ENCODE assay signal across 8 cellular contexts in the genomic region with DNA sequence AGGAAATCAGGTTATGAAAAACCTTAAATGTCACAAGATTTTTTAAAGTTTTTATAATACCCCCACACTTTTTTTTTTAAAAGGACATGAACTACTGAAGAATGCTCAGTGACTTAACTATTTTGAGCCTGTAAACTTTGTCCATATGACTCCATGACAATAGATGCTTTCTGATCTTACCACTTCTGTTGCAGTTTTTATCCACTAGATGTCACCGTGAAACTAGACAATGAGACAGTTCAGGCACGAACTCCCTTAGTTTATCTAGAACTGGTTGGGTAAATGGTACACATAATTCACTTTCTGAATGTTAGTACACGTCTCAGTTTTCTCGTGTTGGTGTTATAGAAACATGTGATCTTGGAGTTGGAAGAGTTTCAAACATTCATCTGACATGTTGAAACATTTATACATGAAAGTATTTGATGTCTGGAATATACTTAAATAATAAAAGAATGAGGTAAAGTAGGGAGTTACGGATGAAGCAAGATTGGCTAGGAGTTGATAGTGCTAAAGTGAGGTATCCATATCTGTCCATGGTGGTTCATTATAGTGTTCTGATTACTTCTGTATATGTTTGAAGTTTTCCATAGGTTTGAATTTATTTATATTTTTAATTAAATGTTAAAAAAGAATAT. TPM values are rescaled to one million over a fixed set of nuclear protein-coding genes. Genes with fewer than 3 reads are reported as not detected.
A peak's percentile ranks its signal among the peaks of the same experiment; 100 is the strongest.
DNase-seq lines count a peak whose midpoint lies in the region; ATAC-seq and TF ChIP-seq lines count a peak whose summit lies in the region.

No MANE protein-coding gene starts in this region.

- H3K4me1 ChIP-seq in Panc1 (ENCODE audit: control insufficient read depth, insufficient read depth, low read length): no peaks in the 10 kb centered on the region
- no peaks in the 10 kb centered on the region for H3K4me1 ChIP-seq in aorta (ENCODE audit: control insufficient read depth in 1 of 2, insufficient read depth in 2 of 2, low read length in 2 of 2)

- H3K4me3 ChIP-seq in Panc1 (ENCODE audit: low read depth in 2 of 2, low read length in 2 of 2) (no peak overlapping the region), aorta (ENCODE audit: low read length in 2 of 2) (no peak overlapping the region)

- intact Hi-C loops in Panc1 (cut with micrococcal nuclease; ENCODE audit: unreplicated experiment) (loop anchor here (1.0 to 10.0 kb wide), 3 partner anchors 180 to 443 kb away; no protein-coding TSS in a partner anchor), aorta (cut with DNase I) (loop anchor here (5.0 to 10.0 kb wide), 4 partner anchors 183 to 450 kb away; no protein-coding TSS in a partner anchor)

- peak; percentile 77; the same call in 1 of the 2 replicates for TF ChIP-seq CTCF in Panc1 (IDR thresholded peaks at IDR 0.05)

- H3K27ac ChIP-seq in Panc1 (ENCODE audit: low read length) (no peak overlapping the region), aorta (ENCODE audit: low read depth in 1 of 2, low read length in 2 of 2) (no peak overlapping the region)

- 15 to 17% methylated on average over 5 of the region's 5 CpGs for WGBS in aorta, 2 donors

- no peaks in the 10 kb centered on the region for H3K9me3 ChIP-seq in Panc1 (ENCODE audit: control insufficient read depth, insufficient read depth, low read depth, low read length)
- no peaks in the 10 kb centered on the region for H3K9me3 ChIP-seq in aorta (ENCODE audit: control insufficient read depth, low read length)

- BruUV-seq in Panc1 (replicated peaks; lab: Mats Ljungman, UMichigan): no TSS peak

- DNase-seq in activated T-cell treated with anti-CD3 and anti-CD28 coated beads for 24 hours (ENCODE audit: low read depth) (peak; percentile 21), KG1 (lab: John Stamatoyannopoulos, UW) (peak; percentile 72), Panc1 (ENCODE audit: low read depth, low spot score) (peak; percentile 78), dermis blood vessel endothelial cell (peak; percentile 89), lung microvascular endothelial cell (ENCODE audit: low read depth in 2 of 2) (peak; percentile 83 to 89), aorta (no peak)
- no peak for DNase-seq in activated T-cell treated with anti-CD3 and anti-CD28 coated beads, Interleukin-2, amount 50 U/mL, for 1 hour

- no peaks in the 10 kb centered on the region for H3K27me3 ChIP-seq in Panc1 (ENCODE audit: control insufficient read depth, insufficient read depth, low read length)
- H3K27me3 ChIP-seq in aorta (ENCODE audit: control insufficient read depth in 1 of 2, insufficient read depth in 2 of 2, low read length in 1 of 2): no peaks in the 10 kb centered on the region

- POLR2A ChIA-PET in Panc1 (lab: Charles Lee): no interaction called here

- CTCF ChIA-PET in Panc1 (lab: Charles Lee): interaction anchor here (0.7 kb wide), 1 partner anchor 129 kb away, joined by 3 read pairs; no protein-coding TSS in a partner anchor

- peak; percentile 97 for ATAC-seq in GM21723 (IDR thresholded peaks at IDR 0.05; ENCODE audit: unreplicated experiment)
- peak; percentile 99 for ATAC-seq in Panc1
- peak; percentile 79 for ATAC-seq in aorta (ENCODE audit: low FRiP score)

- H3K36me3 ChIP-seq in Panc1 (ENCODE audit: control insufficient read depth, insufficient read depth, low read length) (no peaks in the 10 kb centered on the region), aorta (ENCODE audit: control insufficient read depth in 1 of 2, insufficient read depth in 2 of 2, low read length in 1 of 2) (no peaks in the 10 kb centered on the region)

- in situ Hi-C loops in Panc1 (cut with HindIII; ENCODE audit: low pct_unique_long_range_greater_than_20kb, low sequenced_read_pairs): no loop called here

RNA-seq across cellular contexts. Expression of gene CCDC15, which starts 8.1 kb away (rescaled TPM):
- total RNA-seq in Panc1 (2021; ENCODE audit: unreplicated experiment): 2.8 TPM
- polyA plus RNA-seq in Panc1 (2012; ENCODE audit: insufficient read length): 0.53 TPM
- total RNA-seq in dermis blood vessel endothelial cell: 1.5 and 2.9 TPM in 2 replicates
- 1.5 and 1.6 TPM in 2 replicates for total RNA-seq in lung microvascular endothelial cell
- 1 to 10 TPM in 1 of 2 donors, under 1 TPM in 1; 0.97 to 1.5 TPM for total RNA-seq in aorta
- under 1 TPM; 0.13 to 0.61 TPM for polyA plus RNA-seq in aorta

RNA-seq across cellular contexts. Expression of gene HEPACAM, which starts 26.2 kb away (rescaled TPM):
- total RNA-seq in Panc1 (2021; ENCODE audit: unreplicated experiment): not detected
- not detected for polyA plus RNA-seq in Panc1 (2012; ENCODE audit: insufficient read length)
- total RNA-seq in dermis blood vessel endothelial cell: under 0.01 TPM in 1 of 2 replicates, not detected in the other
- under 0.01 TPM in 2 replicates for total RNA-seq in lung microvascular endothelial cell
- total RNA-seq in aorta: under 1 TPM; 0.10 to 0.30 TPM
- not detected for polyA plus RNA-seq in aorta

RNA-seq across cellular contexts. Expression of gene HEPN1, which starts 43.0 kb away (rescaled TPM):
- not detected for total RNA-seq in Panc1 (2021; ENCODE audit: unreplicated experiment)
- polyA plus RNA-seq in Panc1 (2012; ENCODE audit: insufficient read length): not detected
- total RNA-seq in dermis blood vessel endothelial cell: not detected in 2 replicates
- under 0.01 and 0.20 TPM in 2 replicates for total RNA-seq in lung microvascular endothelial cell
- under 1 TPM in 1 of 2 donors, not detected in 1; 0.51 TPM for total RNA-seq in aorta
- polyA plus RNA-seq in aorta: not detected

Comparison
In these comparisons a context has a peak if more than half of its experiments do, and no peak if none do; other contexts are left out.
1. DNase-seq: peak in activated T-cell treated with anti-CD3 and anti-CD28 coated beads for 24 hours (single experiment), KG1 (single experiment), Panc1 (single experiment), dermis blood vessel endothelial cell (single experiment) and lung microvascular endothelial cell (2 of 2); none in activated T-cell treated with anti-CD3 and anti-CD28 coated beads, Interleukin-2, amount 50 U/mL, for 1 hour (single experiment) and aorta (0 of 2).
2. Peak in every context shown above with its lines, with median percentiles within 50 percentile points of each other: ATAC-seq.